Comparison of ENCODE assay signal across 13 cellular contexts in genomic region chr11:1460396-1460795, GRCh38. TPM values are rescaled to one million over a fixed set of nuclear protein-coding genes. Genes with fewer than 3 reads are reported as not detected.
DNase-seq lines count a peak whose midpoint lies in the region; ATAC-seq and TF ChIP-seq lines count a peak whose summit lies in the region.
"Had no signal": no experiment of that assay in that cellular context is flagged by ENCODE, and none has a peak within 500 bp of the region (broad histone marks: within the 10 kb centered on the region; RNA-seq: fewer than 3 reads in every experiment).

No MANE protein-coding gene starts in this region.

- 38 to 61% methylated on average over 29 of the region's 29 CpGs for WGBS in sigmoid colon, 2 donors

- H3K4me3 ChIP-seq in dorsolateral prefrontal cortex = no peak overlapping the region
- peak overlapping the region; percentile 41 to 55 (median 48) for H3K4me3 ChIP-seq in sigmoid colon

- H3K36me3 Mint-ChIP-seq in activated CD4-positive, alpha-beta memory T cell treated with anti-CD3 and anti-CD28 coated beads for 36 hours = no peaks in the 10 kb centered on the region

- intact Hi-C loops in dorsolateral prefrontal cortex (cut with DNase I) (loop anchor here in 1 of 2 donors (2.0 to 5.0 kb wide), 2 partner anchors 42 to 54 kb away; no protein-coding TSS in a partner anchor), left colon (cut with DNase I, micrococcal nuclease) (no loop called here), sigmoid colon (cut with DNase I) (loop anchor here (2.0 to 10.0 kb wide), 4 partner anchors 22 to 924 kb away; no protein-coding TSS in a partner anchor)
- intact Hi-C loops in activated CD4-positive, alpha-beta memory T cell treated with anti-CD3 and anti-CD28 coated beads for 36 hours (cut with micrococcal nuclease) = no loop called here

- no peak for TF ChIP-seq POLR2A in sigmoid colon (IDR thresholded peaks at IDR 0.05)

- ATAC-seq in left colon = no peak

- H3K9me3 ChIP-seq in sigmoid colon = peaks cover 0 to 2% (median 0%) of the 10 kb centered on the region in 4 donors

- H3K4me1 Mint-ChIP-seq in activated CD4-positive, alpha-beta memory T cell treated with anti-CD3 and anti-CD28 coated beads for 36 hours (ENCODE audit: low read depth) = no peaks in the 10 kb centered on the region

- no peak overlapping the region for H3K4me3 Mint-ChIP-seq in activated CD4-positive, alpha-beta memory T cell treated with anti-CD3 and anti-CD28 coated beads for 36 hours
- H3K4me3 Mint-ChIP-seq: brain; stimulated activated naive CD8-positive, alpha-beta T cell treated with anti-CD3 and anti-CD28 coated beads, Interleukin-15, Interleukin-2, amounts not matched to agents 100 ng/mL and 50 ng/mL, for 24 hours had no signal

- CTCF ChIA-PET in activated CD4-positive, alpha-beta memory T cell treated with anti-CD3 and anti-CD28 coated beads for 36 hours (lab: Charles Lee) = no interaction called here

- no peak overlapping the region for H3K27ac Mint-ChIP-seq in activated CD4-positive, alpha-beta memory T cell treated with anti-CD3 and anti-CD28 coated beads for 36 hours
- H3K27ac Mint-ChIP-seq: stimulated activated naive CD8-positive, alpha-beta T cell treated with anti-CD3 and anti-CD28 coated beads, Interleukin-15, Interleukin-2, amounts not matched to agents 100 ng/mL and 50 ng/mL, for 24 hours had no signal

- DNase-seq in AG08396 (ENCODE audit: low spot score) (peak; percentile 66), dorsolateral prefrontal cortex (peak in 6 of 10 donors; percentile 49 to 78 (median 68)), left colon (peak; percentile 37 to 57), sigmoid colon (peak; percentile 95), GM19238 (ENCODE audit: insufficient read length, low spot score) (no peak), NCI-H510A (lab: John Stamatoyannopoulos, UW) (no peak)
- no peak for DNase-seq in activated CD4-positive, CD25-positive, alpha-beta regulatory T cell treated with anti-CD3 and anti-CD28 coated beads, Interleukin-2, amount 50 U/mL, for 72 hours
- no peak for DNase-seq in activated CD4-positive, alpha-beta memory T cell treated with anti-CD3 and anti-CD28 coated beads for 36 hours
- DNase-seq: activated CD4-positive, alpha-beta T cell treated with anti-CD3 and anti-CD28 coated beads for 48 hours; NCI-H1417 treated with DMSO at 0.1 percent for 48 hours; NCI-H526 had no signal

- H3K27ac ChIP-seq in dorsolateral prefrontal cortex = peak overlapping the region in 51 of 59 donors; percentile 39 to 93 (median 79)
- H3K27ac ChIP-seq in sigmoid colon = peak overlapping the region; percentile 86 to 94 (median 94)

- no peaks in the 10 kb centered on the region for H3K9me3 Mint-ChIP-seq in activated CD4-positive, alpha-beta memory T cell treated with anti-CD3 and anti-CD28 coated beads for 36 hours
- H3K9me3 Mint-ChIP-seq: brain; stimulated activated naive CD8-positive, alpha-beta T cell treated with anti-CD3 and anti-CD28 coated beads, Interleukin-15, Interleukin-2, amounts not matched to agents 100 ng/mL and 50 ng/mL, for 24 hours had no signal

- H3K4me1 ChIP-seq in sigmoid colon = peaks cover 0 to 49% (median 45%) of the 10 kb centered on the region in 4 donors

- no peak for TF ChIP-seq CTCF in dorsolateral prefrontal cortex (IDR thresholded peaks at IDR 0.05 in 54 of 56, conservative IDR thresholded peaks at IDR 0.05 in 2 of 56; ENCODE audit: low read depth in 1 of 56, partially characterized antibody in 56 of 56)
- no peak for TF ChIP-seq CTCF in sigmoid colon (IDR thresholded peaks at IDR 0.05)

- H3K36me3 ChIP-seq in sigmoid colon = peaks cover 0 to 6% (median 0%) of the 10 kb centered on the region in 4 donors

- no peaks in the 10 kb centered on the region for H3K27me3 ChIP-seq in dorsolateral prefrontal cortex
- H3K27me3 ChIP-seq in sigmoid colon = no peaks in the 10 kb centered on the region

- no peaks in the 10 kb centered on the region for H3K27me3 Mint-ChIP-seq in activated CD4-positive, alpha-beta memory T cell treated with anti-CD3 and anti-CD28 coated beads for 36 hours
- H3K27me3 Mint-ChIP-seq: brain; stimulated activated naive CD8-positive, alpha-beta T cell treated with anti-CD3 and anti-CD28 coated beads, Interleukin-15, Interleukin-2, amounts not matched to agents 100 ng/mL and 50 ng/mL, for 24 hours had no signal

- POLR2A ChIA-PET in activated CD4-positive, alpha-beta memory T cell treated with anti-CD3 and anti-CD28 coated beads for 36 hours (lab: Charles Lee) = no interaction called here

- peak in 1 of 4 donors; percentile 82 for TF ChIP-seq EP300 in sigmoid colon (IDR thresholded peaks at IDR 0.05)

RNA-seq across cellular contexts. Expression of gene MOB2, which starts 26.2 kb away (rescaled TPM):
- total RNA-seq in dorsolateral prefrontal cortex = 10 to 100 TPM; 36.6 to 90.5 (median 52.1) TPM
- total RNA-seq in left colon = 10 to 100 TPM; 48.3 to 55.8 TPM
- total RNA-seq in sigmoid colon = 10 to 100 TPM; 68.6 to 88.9 (median 71.5) TPM
- polyA plus RNA-seq in sigmoid colon = 10 to 100 TPM; 46.2 to 55.0 (median 53.5) TPM
- total RNA-seq in activated CD4-positive, alpha-beta memory T cell treated with anti-CD3 and anti-CD28 coated beads for 36 hours = 10 to 100 TPM; 15.9 to 17.9 TPM

Comparison
In these comparisons a context has a peak if more than half of its experiments do, and no peak if none do; other contexts are left out.
1. DNase-seq: peak in AG08396 (single experiment), dorsolateral prefrontal cortex (6 of 10), left colon (2 of 2) and sigmoid colon (single experiment); none in activated CD4-positive, CD25-positive, alpha-beta regulatory T cell treated with anti-CD3 and anti-CD28 coated beads, Interleukin-2, amount 50 U/mL, for 72 hours (single experiment), activated CD4-positive, alpha-beta memory T cell treated with anti-CD3 and anti-CD28 coated beads for 36 hours (single experiment), GM19238 (single experiment) and NCI-H510A (single experiment).
2. H3K4me3 ChIP-seq: peak in sigmoid colon (4 of 4); none in dorsolateral prefrontal cortex (0 of 59).